1 cellular context compared by ENCODE assay signal in genomic region chr11:91819743-91820142, GRCh38.
TF ChIP-seq lines count a peak whose summit lies in the region.

No MANE protein-coding gene starts in this region.

TF ChIP-seq in GM23338, 12 proteins besides CTCF, POLR2A, EP300 and RAD21 (continued from another document):
- no peak for TF ChIP-seq ZNF462 (CRISPR knock-in tag; IDR thresholded peaks at IDR 0.05)
- TF ChIP-seq REST (IDR thresholded peaks at IDR 0.05; ENCODE audit: unreplicated experiment): no peak
- TF ChIP-seq STAT1 (IDR thresholded peaks at IDR 0.05; ENCODE audit: unreplicated experiment): no peak
- TF ChIP-seq JUNB (IDR thresholded peaks at IDR 0.05; ENCODE audit: unreplicated experiment): no peak
- no peak for TF ChIP-seq ZNF114 (CRISPR knock-in tag; IDR thresholded peaks at IDR 0.05)
- no peak for TF ChIP-seq POLR2AphosphoS5 (IDR thresholded peaks at IDR 0.05; ENCODE audit: low read depth)
- TF ChIP-seq NANOG (IDR thresholded peaks at IDR 0.05; ENCODE audit: borderline replicate concordance): no peak
- no peak for TF ChIP-seq EZH2 (IDR thresholded peaks at IDR 0.05; ENCODE audit: low read depth, unreplicated experiment)
- TF ChIP-seq ETS1 (IDR thresholded peaks at IDR 0.05): no peak
